22 cellular contexts compared by ENCODE assay signal in genomic region chr10:103794996-103795395, GRCh38.
DNase-seq lines count a peak whose midpoint lies in the region; ATAC-seq, FAIRE-seq and TF ChIP-seq lines count a peak whose summit lies in the region.
"Had no signal": no experiment of that assay in that cellular context is flagged by ENCODE, and none has a peak within 500 bp of the region (broad histone marks: within the 10 kb centered on the region; RNA-seq: fewer than 3 reads in every experiment).

No MANE protein-coding gene starts in this region.

- H2AFZ ChIP-seq in hepatocyte = no peak overlapping the region

- H3K4me2 ChIP-seq in A549 (peak overlapping the region; percentile 60), hepatocyte (no peak overlapping the region)

- peaks cover 30% of the 10 kb centered on the region for H3K36me3 Mint-ChIP-seq in nephron progenitor cell (ENCODE audit: low read depth)

- no peaks in the 10 kb centered on the region for H3K9me3 Mint-ChIP-seq in nephron progenitor cell
- H3K9me3 Mint-ChIP-seq: activated naive CD8-positive, alpha-beta T cell treated with anti-CD3 and anti-CD28 coated beads, Interleukin-2, amount 50 U/mL, for 24 hours; CD4-positive, alpha-beta T cell had no signal

- 92% methylated on average over 7 of the region's 7 CpGs for WGBS in A549 (ENCODE audit: missing lambda C conversion rate)
- 94% methylated on average over 7 of the region's 7 CpGs for WGBS in hepatocyte (ENCODE audit: low lambda C conversion rate, missing lambda C conversion rate)

- peaks cover 35% of the 10 kb centered on the region for H3K4me1 Mint-ChIP-seq in nephron progenitor cell

- TF ChIP-seq EP300 in A549 (IDR thresholded peaks at IDR 0.05) = no peak

- DNase-seq in A549 (ENCODE audit: low read depth in 1 of 2, low spot score in 1 of 2) = no peak
- DNase-seq in hepatocyte (ENCODE audit: low spot score) = no peak
- peak; percentile 9 for DNase-seq in posterior vena cava (ENCODE audit: low spot score)
- no peak for DNase-seq in nephron progenitor cell
- no peak for DNase-seq in AG20443 (ENCODE audit: low spot score)
- DNase-seq: activated CD4-positive, alpha-beta T cell treated with anti-CD3 and anti-CD28 coated beads for 4 hours; activated effector memory CD4-positive, alpha-beta T cell treated with Interleukin-2 at 50 U/mL for 16 hours; activated naive CD8-positive, alpha-beta T cell treated with anti-CD3 and anti-CD28 coated beads, Interleukin-2, amount 50 U/mL, for 24 hours; activated T-cell treated with anti-CD3 and anti-CD28 coated beads for 4 hours; CD4-positive, alpha-beta T cell; glutamatergic neuron; kidney glomerular epithelial cell; mesendoderm; naive thymus-derived CD4-positive, alpha-beta T cell; NCI-H2227 treated with DMSO at 0.1 percent for 48 hours; occipital lobe; spleen; T-helper 2 cell had no signal

- H3K4me3 ChIP-seq in A549 = no peak overlapping the region
- H3K4me3 ChIP-seq in hepatocyte = no peak overlapping the region
- H3K4me3 ChIP-seq: K562, spleen, uterus had no signal

- H4K20me1 ChIP-seq in hepatocyte (ENCODE audit: insufficient read depth, poor library complexity, severe bottlenecking) = no peaks in the 10 kb centered on the region

- POLR2A ChIA-PET in A549 (lab: Yijun Ruan, JAX) = interaction anchor here (0.6 kb wide), 1 partner anchor 36 kb away, joined by 7 read pairs; no protein-coding TSS in a partner anchor

- TF ChIP-seq POLR2A in A549 (IDR thresholded peaks at IDR 0.05; ENCODE audit: low read length) = no peak

- CTCF ChIA-PET in A549 (lab: Yijun Ruan, JAX) = interaction anchor here (0.9 to 1.5 kb wide), 5 partner anchors 12 to 90 kb away, joined by 3 to 6 read pairs (median 3); no protein-coding TSS in a partner anchor

- H3K27me3 ChIP-seq in hepatocyte = no peaks in the 10 kb centered on the region
- H3K27me3 ChIP-seq: spleen, uterus had no signal

- H3K4me1 ChIP-seq in A549 (peaks cover 53% of the 10 kb centered on the region), hepatocyte (ENCODE audit: insufficient read depth) (peaks cover 42% of the 10 kb centered on the region)
- H3K4me1 ChIP-seq: spleen, uterus had no signal

- ATAC-seq in A549 (no peak), GM21423 (IDR thresholded peaks at IDR 0.05; ENCODE audit: unreplicated experiment) (no peak)
- ATAC-seq: activated naive CD8-positive, alpha-beta T cell treated with anti-CD3 and anti-CD28 coated beads, Interleukin-2, amount 50 U/mL, for 24 hours; K562; naive thymus-derived CD4-positive, alpha-beta T cell had no signal

- FAIRE-seq in A549 (lab: Jason Lieb, UNC) = no peak
- FAIRE-seq: K562 had no signal

- H3K36me3 ChIP-seq in hepatocyte (replicated peaks; ENCODE audit: insufficient read depth, low read depth) = no peaks in the 10 kb centered on the region
- H3K36me3 ChIP-seq: uterus had no signal

- intact Hi-C loops in posterior vena cava (cut with DNase I) = no loop called here

- no peaks in the 10 kb centered on the region for H3K9me2 ChIP-seq in hepatocyte (replicated peaks; ENCODE audit: insufficient read depth)

- peaks cover 13% of the 10 kb centered on the region for H3K79me2 ChIP-seq in hepatocyte

- no peak overlapping the region for H3K4me3 Mint-ChIP-seq in nephron progenitor cell
- H3K4me3 Mint-ChIP-seq: activated naive CD8-positive, alpha-beta T cell treated with anti-CD3 and anti-CD28 coated beads, Interleukin-2, amount 50 U/mL, for 24 hours; CD4-positive, alpha-beta T cell; naive thymus-derived CD4-positive, alpha-beta T cell had no signal

- peak overlapping the region; percentile 82 to 86 for H3K27ac ChIP-seq in A549
- peak overlapping the region; percentile 79 for H3K27ac ChIP-seq in C4-2B
- peak overlapping the region; percentile 95 for H3K27ac ChIP-seq in hepatocyte
- H3K27ac ChIP-seq: spleen, uterus had no signal

- TF ChIP-seq RAD21 in A549 (conservative IDR thresholded peaks at IDR 0.05 in 1 of 2, IDR thresholded peaks at IDR 0.05 in 1 of 2) = no peak

- no peaks in the 10 kb centered on the region for H3K9me3 ChIP-seq in A549
- no peaks in the 10 kb centered on the region for H3K9me3 ChIP-seq in hepatocyte (ENCODE audit: low read depth)
- H3K9me3 ChIP-seq: spleen, uterus had no signal

- H3K27ac Mint-ChIP-seq in nephron progenitor cell = no peak overlapping the region
- H3K27ac Mint-ChIP-seq: activated naive CD8-positive, alpha-beta T cell treated with anti-CD3 and anti-CD28 coated beads, Interleukin-2, amount 50 U/mL, for 24 hours; CD4-positive, alpha-beta T cell; naive thymus-derived CD4-positive, alpha-beta T cell had no signal

- no peak for TF ChIP-seq CTCF in A549 (IDR thresholded peaks at IDR 0.05)
- no peak for TF ChIP-seq CTCF in C4-2B (conservative IDR thresholded peaks at IDR 0.05)
- TF ChIP-seq CTCF in hepatocyte (IDR thresholded peaks at IDR 0.05; ENCODE audit: poor library complexity) = no peak
- TF ChIP-seq CTCF in nephron progenitor cell (IDR thresholded peaks at IDR 0.05) = no peak

- peaks cover 18% of the 10 kb centered on the region for H3K27me3 Mint-ChIP-seq in nephron progenitor cell (ENCODE audit: low read depth, poor library complexity)
- H3K27me3 Mint-ChIP-seq: activated naive CD8-positive, alpha-beta T cell treated with anti-CD3 and anti-CD28 coated beads, Interleukin-2, amount 50 U/mL, for 24 hours; CD4-positive, alpha-beta T cell had no signal

TF ChIP-seq in A549, 52 proteins besides CTCF, POLR2A, EP300 and RAD21:
- no peak for TF ChIP-seq MAX (IDR thresholded peaks at IDR 0.05)
- no peak for TF ChIP-seq FOSB (CRISPR knock-in tag; IDR thresholded peaks at IDR 0.05)
- no peak for TF ChIP-seq ZC3H11A (IDR thresholded peaks at IDR 0.05)
- TF ChIP-seq, protein P1, sequence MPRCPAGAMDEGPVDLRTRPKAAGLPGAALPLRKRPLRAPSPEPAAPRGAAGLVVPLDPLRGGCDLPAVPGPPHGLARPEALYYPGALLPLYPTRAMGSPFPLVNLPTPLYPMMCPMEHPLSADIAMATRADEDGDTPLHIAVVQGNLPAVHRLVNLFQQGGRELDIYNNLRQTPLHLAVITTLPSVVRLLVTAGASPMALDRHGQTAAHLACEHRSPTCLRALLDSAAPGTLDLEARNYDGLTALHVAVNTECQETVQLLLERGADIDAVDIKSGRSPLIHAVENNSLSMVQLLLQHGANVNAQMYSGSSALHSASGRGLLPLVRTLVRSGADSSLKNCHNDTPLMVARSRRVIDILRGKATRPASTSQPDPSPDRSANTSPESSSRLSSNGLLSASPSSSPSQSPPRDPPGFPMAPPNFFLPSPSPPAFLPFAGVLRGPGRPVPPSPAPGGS (IDR thresholded peaks at IDR 0.05) = no peak
- no peak for TF ChIP-seq HEYL (CRISPR knock-in tag; IDR thresholded peaks at IDR 0.05)
- TF ChIP-seq GATA3 (IDR thresholded peaks at IDR 0.05; ENCODE audit: borderline replicate concordance) = no peak
